In genomic region chr16:50613281-50613991, GRCh38 we compare ENCODE assay signal across 14 cellular contexts.
DNase-seq lines count a peak whose midpoint lies in the region; ATAC-seq and TF ChIP-seq lines count a peak whose summit lies in the region.
"Had no signal": no experiment of that assay in that cellular context is flagged by ENCODE, and none has a peak within 500 bp of the region (broad histone marks: within the 10 kb centered on the region; RNA-seq: fewer than 3 reads in every experiment).

No MANE protein-coding gene starts in this region.

- no peaks in the 10 kb centered on the region for H4K20me1 ChIP-seq in OCI-LY3 (ENCODE audit: insufficient read depth, low read length)

- TF ChIP-seq CTCF in OCI-LY3 (IDR thresholded peaks at IDR 0.05; ENCODE audit: low read depth, low read length) (no peak), fibroblast of mammary gland (conservative IDR thresholded peaks at IDR 0.05; ENCODE audit: control insufficient read depth, insufficient read depth, low read depth, low read length) (no peak), thoracic aorta (IDR thresholded peaks at IDR 0.05) (no peak), omental fat pad (IDR thresholded peaks at IDR 0.05) (peak in 1 of 3 donors; percentile 14)

- H3K4me1 ChIP-seq in OCI-LY3 (ENCODE audit: low read length) (peaks cover 24% of the 10 kb centered on the region), muscle layer of duodenum (ENCODE audit: control insufficient read depth in 1 of 2, insufficient read depth in 2 of 2, low read length in 2 of 2) (peaks cover 26 to 93% of the 10 kb centered on the region in 2 donors), thoracic aorta (ENCODE audit: control insufficient read depth in 1 of 2, low read depth in 2 of 2) (peaks cover 20 to 76% of the 10 kb centered on the region in 2 donors)

- H3K4me2 ChIP-seq in OCI-LY3 (ENCODE audit: low read length): peak overlapping the region; percentile 27; the same call in 1 of the 2 replicates

- H3K27ac ChIP-seq in OCI-LY3 (ENCODE audit: low read length): no peak overlapping the region
- H3K27ac ChIP-seq in muscle layer of duodenum (ENCODE audit: low read length): peak overlapping the region; percentile 73
- peak overlapping the region; percentile 58 to 84 for H3K27ac ChIP-seq in thoracic aorta
- H3K27ac ChIP-seq: HL-60 had no signal

- H3K27me3 ChIP-seq in OCI-LY3 (ENCODE audit: low read depth, low read length) (no peaks in the 10 kb centered on the region), muscle layer of duodenum (ENCODE audit: low read depth, low read length) (no peaks in the 10 kb centered on the region), thoracic aorta (replicated peaks; ENCODE audit: insufficient read depth) (no peaks in the 10 kb centered on the region)
- H3K27me3 ChIP-seq: adrenal gland had no signal

- H3K79me2 ChIP-seq in OCI-LY3 (ENCODE audit: low read length): no peaks in the 10 kb centered on the region

- H2AFZ ChIP-seq in OCI-LY3 (ENCODE audit: low read depth, low read length): no peak overlapping the region

- no peak for ATAC-seq in thoracic aorta (ENCODE audit: insufficient number of reproducible peaks, low FRiP score, low read depth)
- no peak for ATAC-seq in omental fat pad (ENCODE audit: low FRiP score)
- no peak for ATAC-seq in HG03095 (IDR thresholded peaks at IDR 0.05; ENCODE audit: unreplicated experiment)

- no peaks in the 10 kb centered on the region for H3K36me3 ChIP-seq in OCI-LY3 (replicated peaks; ENCODE audit: low read depth, low read length)
- H3K36me3 ChIP-seq in muscle layer of duodenum (ENCODE audit: control insufficient read depth in 1 of 2, insufficient read depth in 2 of 2, low read length in 2 of 2): no peaks in the 10 kb centered on the region
- H3K36me3 ChIP-seq in thoracic aorta: peaks cover 3% of the 10 kb centered on the region
- H3K36me3 ChIP-seq: adrenal gland had no signal

- H3K9ac ChIP-seq in OCI-LY3 (ENCODE audit: low read length): no peak overlapping the region

- DNase-seq in fibroblast of mammary gland (ENCODE audit: low read depth) (peak; percentile 3), thoracic aorta (ENCODE audit: low spot score) (no peak), 8988T (no peak), NCI-H446 (lab: John Stamatoyannopoulos, UW) (no peak), omental fat pad (ENCODE audit: low spot score) (no peak)
- DNase-seq: activated CD8-positive, alpha-beta memory T cell treated with anti-CD3 and anti-CD28 coated beads, Interleukin-2, amount 50 U/mL, for 4 hours; adrenal gland; NCI-H226; SHP77 treated with DMSO at 0.1 percent for 48 hours; stimulated activated naive CD4-positive, alpha-beta T cell treated with Interleukin-2 at 50 U/mL for 16 hours had no signal

- no peak overlapping the region for H3K4me3 ChIP-seq in OCI-LY3 (ENCODE audit: low read length)
- H3K4me3 ChIP-seq in fibroblast of mammary gland (ENCODE audit: control insufficient read depth, low read depth, low read length): no peak overlapping the region
- peak overlapping the region in 1 of 2 donors; percentile 23 for H3K4me3 ChIP-seq in muscle layer of duodenum (ENCODE audit: low read depth in 1 of 2, low read length in 2 of 2)
- H3K4me3 ChIP-seq in thoracic aorta: peak overlapping the region; percentile 40
- H3K4me3 ChIP-seq: adrenal gland had no signal

- H3K9me3 ChIP-seq in OCI-LY3 (ENCODE audit: insufficient read depth, low read length) (no peaks in the 10 kb centered on the region), muscle layer of duodenum (ENCODE audit: control insufficient read depth in 1 of 2, low read length in 2 of 2) (no peaks in the 10 kb centered on the region), thoracic aorta (no peaks in the 10 kb centered on the region)
- H3K9me3 ChIP-seq: adrenal gland had no signal
